In genomic region chr2:225108805-225109204, GRCh38 we compare ENCODE assay signal across 27 cellular contexts.
"Had no signal": no experiment of that assay in that cellular context is flagged by ENCODE, and none has a peak within 500 bp of the region (broad histone marks: within the 10 kb centered on the region; RNA-seq: fewer than 3 reads in every experiment).

No MANE protein-coding gene starts in this region.

- H3K4me3 ChIP-seq: breast epithelium, SK-N-MC had no signal

- ATAC-seq: activated CD8-positive, alpha-beta memory T cell treated with anti-CD3 and anti-CD28 coated beads, Interleukin-2, amount 10 ng/mL, durations not matched to agents 7 days and 5 days; Panc1; Right ventricle myocardium inferior had no signal

- H3K27me3 ChIP-seq: breast epithelium had no signal

- H3K27ac ChIP-seq: breast epithelium, SK-N-MC had no signal

- H3K9me3 ChIP-seq: breast epithelium had no signal

- H3K36me3 Mint-ChIP-seq: activated CD8-positive, alpha-beta memory T cell treated with anti-CD3 and anti-CD28 coated beads, Interleukin-2, amount 10 ng/mL, durations not matched to agents 7 days and 5 days had no signal

- H3K4me1 ChIP-seq: breast epithelium had no signal

- H3K27me3 Mint-ChIP-seq: activated B cell treated with CpG ODN at 0.5 μM for 24 hours; activated CD8-positive, alpha-beta memory T cell treated with anti-CD3 and anti-CD28 coated beads, Interleukin-2, amount 10 ng/mL, durations not matched to agents 7 days and 5 days; activated naive CD4-positive, alpha-beta T cell treated with anti-CD3 and anti-CD28 coated beads, Interleukin-2, amount 50 U/mL, for 24 hours; activated T-cell treated with anti-CD3 and anti-CD28 coated beads, Interleukin-2, amount 50 U/mL, for 24 hours had no signal

- H3K36me3 ChIP-seq: breast epithelium had no signal

- H3K9me3 Mint-ChIP-seq: activated B cell treated with CpG ODN at 0.5 μM for 24 hours; activated CD4-positive, alpha-beta T cell treated with anti-CD3 and anti-CD28 coated beads, Interleukin-2, amount 10 ng/mL, durations not matched to agents 24 days and 14 days; activated naive CD4-positive, alpha-beta T cell treated with anti-CD3 and anti-CD28 coated beads, Interleukin-2, amount 50 U/mL, for 24 hours; activated T-cell treated with anti-CD3 and anti-CD28 coated beads, Interleukin-2, amount 50 U/mL, for 24 hours; activated T-helper 1 cell treated with anti-CD3 and anti-CD28 coated beads, Interleukin-12 subunit alpha, Interleukin-12 subunit beta, Interleukin-2, Interleukin-4 antibody, amounts not matched to agents 30 ng/mL and 10 ng/mL and 1 ng/mL, durations not matched to agents 14 hours and 24 hours and 36 hours; T-helper 1 cell treated with Interleukin-12 subunit alpha and Interleukin-12 subunit beta and Interleukin-4 antibody, amounts not matched to agents 30 μg/mL and 1 μg/mL, for 36 hours had no signal

- H3K4me3 Mint-ChIP-seq: activated B cell treated with CpG ODN at 0.5 μM for 24 hours; activated CD4-positive, alpha-beta T cell treated with anti-CD3 and anti-CD28 coated beads, Interleukin-2, amount 10 ng/mL, durations not matched to agents 24 days and 14 days; activated CD8-positive, alpha-beta memory T cell treated with anti-CD3 and anti-CD28 coated beads, Interleukin-2, amount 10 ng/mL, durations not matched to agents 7 days and 5 days; activated naive CD4-positive, alpha-beta T cell treated with anti-CD3 and anti-CD28 coated beads, Interleukin-2, amount 50 U/mL, for 24 hours; activated T-cell treated with anti-CD3 and anti-CD28 coated beads, Interleukin-2, amount 50 U/mL, for 24 hours; activated T-helper 1 cell treated with anti-CD3 and anti-CD28 coated beads, Interleukin-12 subunit alpha, Interleukin-12 subunit beta, Interleukin-2, Interleukin-4 antibody, amounts not matched to agents 30 ng/mL and 10 ng/mL and 1 ng/mL, durations not matched to agents 14 hours and 24 hours and 36 hours; T-helper 1 cell treated with Interleukin-12 subunit alpha and Interleukin-12 subunit beta and Interleukin-4 antibody, amounts not matched to agents 30 μg/mL and 1 μg/mL, for 36 hours had no signal

- H3K27ac Mint-ChIP-seq: activated B cell treated with CpG ODN at 0.5 μM for 24 hours; activated CD4-positive, alpha-beta T cell treated with anti-CD3 and anti-CD28 coated beads, Interleukin-2, amount 10 ng/mL, durations not matched to agents 24 days and 14 days; activated CD8-positive, alpha-beta memory T cell treated with anti-CD3 and anti-CD28 coated beads, Interleukin-2, amount 10 ng/mL, durations not matched to agents 7 days and 5 days; activated T-cell treated with anti-CD3 and anti-CD28 coated beads, Interleukin-2, amount 50 U/mL, for 24 hours; activated T-helper 1 cell treated with anti-CD3 and anti-CD28 coated beads, Interleukin-12 subunit alpha, Interleukin-12 subunit beta, Interleukin-2, Interleukin-4 antibody, amounts not matched to agents 30 ng/mL and 10 ng/mL and 1 ng/mL, durations not matched to agents 14 hours and 24 hours and 36 hours; T-helper 1 cell treated with Interleukin-12 subunit alpha and Interleukin-12 subunit beta and Interleukin-4 antibody, amounts not matched to agents 30 μg/mL and 1 μg/mL, for 36 hours had no signal

- DNase-seq: activated B cell treated with CpG ODN at 0.5 μM for 24 hours; activated CD4-positive, alpha-beta T cell treated with anti-CD3 and anti-CD28 coated beads for 1 hour; activated CD4-positive, alpha-beta T cell treated with anti-CD3 and anti-CD28 coated beads, Interleukin-2, amount 10 ng/mL, durations not matched to agents 24 days and 14 days; activated CD4-positive, alpha-beta T cell treated with anti-CD3 and anti-CD28 coated beads, Interleukin-2, amount 50 U/mL, for 48 hours; activated CD8-positive, alpha-beta memory T cell treated with anti-CD3 and anti-CD28 coated beads, Interleukin-2, amount 10 ng/mL, durations not matched to agents 7 days and 5 days; activated effector memory CD4-positive, alpha-beta T cell treated with Interleukin-2 at 50 U/mL for 16 hours; activated naive CD4-positive, alpha-beta T cell; activated T-cell treated with anti-CD3 and anti-CD28 coated beads, Interleukin-2, amount 50 U/mL, for 24 hours; aorta; caudate nucleus; NCI-H1092; NCI-H1417; NCI-H1930; NCI-H2171; NCI-H226; NCI-H510A; NCI-H526 treated with DMSO at 0.1 percent for 48 hours; NCI-H82; RPMI8226; SW 1271 had no signal

- H3K4me1 Mint-ChIP-seq: activated CD4-positive, alpha-beta T cell treated with anti-CD3 and anti-CD28 coated beads, Interleukin-2, amount 10 ng/mL, durations not matched to agents 24 days and 14 days; activated CD8-positive, alpha-beta memory T cell treated with anti-CD3 and anti-CD28 coated beads, Interleukin-2, amount 10 ng/mL, durations not matched to agents 7 days and 5 days had no signal
